In genomic region chr1:161139765-161140164, GRCh38 we compare ENCODE assay signal across 1 cellular context.
TF ChIP-seq lines count a peak whose summit lies in the region.

No MANE protein-coding gene starts in this region.

TF ChIP-seq in GM23338, 12 proteins besides CTCF, POLR2A, EP300 and RAD21 (continued from another document):
- TF ChIP-seq ZNF462 (CRISPR knock-in tag; IDR thresholded peaks at IDR 0.05): no peak
- no peak for TF ChIP-seq JUNB (IDR thresholded peaks at IDR 0.05; ENCODE audit: unreplicated experiment)
- no peak for TF ChIP-seq ZNF331 (CRISPR knock-in tag; IDR thresholded peaks at IDR 0.05; ENCODE audit: low read depth)
- no peak for TF ChIP-seq CREB1 (CRISPR knock-in tag; IDR thresholded peaks at IDR 0.05; ENCODE audit: low read depth)
- no peak for TF ChIP-seq EZH2phosphoT487 (IDR thresholded peaks at IDR 0.05; ENCODE audit: unreplicated experiment)
